23 cellular contexts compared by ENCODE assay signal in the genomic region with DNA sequence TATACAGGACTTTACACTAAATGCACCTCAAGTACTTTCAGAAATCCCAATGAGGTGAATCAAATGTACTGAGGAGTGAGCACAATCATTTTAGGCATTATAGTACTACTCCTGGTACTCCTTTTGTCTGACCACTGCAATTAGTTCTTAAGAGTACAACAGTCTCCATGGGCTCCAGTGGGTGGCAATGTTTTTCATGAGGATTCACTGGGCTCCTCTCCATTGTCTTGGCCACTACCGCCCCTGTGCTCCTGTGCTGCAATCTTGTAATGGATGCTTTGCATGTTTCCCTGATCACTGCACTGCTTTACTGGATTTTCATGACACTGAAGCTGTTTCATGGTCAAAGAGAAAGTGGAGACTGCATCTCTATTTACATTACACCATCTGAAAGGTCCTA.
DNase-seq lines count a peak whose midpoint lies in the region; ATAC-seq, FAIRE-seq and TF ChIP-seq lines count a peak whose summit lies in the region.
"Had no signal": no experiment of that assay in that cellular context is flagged by ENCODE, and none has a peak within 500 bp of the region (broad histone marks: within the 10 kb centered on the region; RNA-seq: fewer than 3 reads in every experiment).

No MANE protein-coding gene starts in this region.

- no peak overlapping the region for H3K9ac ChIP-seq in K562 (ENCODE audit: insufficient read depth in 1 of 2, low read depth in 2 of 2, low read length in 2 of 2)

- H3K9me3 Mint-ChIP-seq in activated T-cell treated with anti-CD3 and anti-CD28 coated beads, Interleukin-2, amount 50 U/mL, for 72 hours = peaks cover 0 to 6% of the 10 kb centered on the region in 2 donors
- H3K9me3 Mint-ChIP-seq in immature natural killer cell = peaks cover 2 to 31% (median 12%) of the 10 kb centered on the region in 6 donors
- H3K9me3 Mint-ChIP-seq: activated B cell treated with CpG ODN at 0.5 μM for 24 hours had no signal

- ATAC-seq in K562 (peak; percentile 63), GM21381 (IDR thresholded peaks at IDR 0.05; ENCODE audit: unreplicated experiment) (no peak), HG02642 (IDR thresholded peaks at IDR 0.05; ENCODE audit: poor library complexity, unreplicated experiment) (no peak)
- ATAC-seq in activated T-cell treated with anti-CD3 and anti-CD28 coated beads, Interleukin-2, amount 50 U/mL, for 72 hours (replicated peaks in 1 of 2) = no peak

- peak; percentile 32 for FAIRE-seq in D721Med (lab: Jason Lieb, UNC)
- no peak for FAIRE-seq in K562 (lab: Jason Lieb, UNC)
- FAIRE-seq: endothelial cell of umbilical vein, G401.6 had no signal

- TF ChIP-seq EP300 in K562 (IDR thresholded peaks at IDR 0.05; ENCODE audit: low read length) = no peak

- H3K36me3 ChIP-seq in K562 (ENCODE audit: control insufficient read depth, insufficient read depth, low read length) = no peaks in the 10 kb centered on the region
- H3K36me3 ChIP-seq: colonic mucosa, MG63, suprapubic skin had no signal

- H3K4me1 ChIP-seq in K562 (replicated peaks in 1 of 2; ENCODE audit: control insufficient read depth in 2 of 2, insufficient read depth in 2 of 2, low read length in 2 of 2) = no peaks in the 10 kb centered on the region
- H3K4me1 ChIP-seq: colonic mucosa, suprapubic skin had no signal

- no peak overlapping the region for H3K4me3 ChIP-seq in K562
- H3K4me3 ChIP-seq: colonic mucosa, MG63, skin epidermis, suprapubic skin had no signal

- H3K9me1 ChIP-seq in K562 (ENCODE audit: control insufficient read depth, insufficient read depth, low read length) = no peaks in the 10 kb centered on the region

- no peak for TF ChIP-seq POLR2A in K562 (conservative IDR thresholded peaks at IDR 0.05)

- H3K9me3 ChIP-seq in K562 (replicated peaks; ENCODE audit: control insufficient read depth, insufficient read depth, low read depth, low read length) = no peaks in the 10 kb centered on the region
- H3K9me3 ChIP-seq: colonic mucosa, MG63, suprapubic skin had no signal

- H3K27me3 ChIP-seq in K562 (ENCODE audit: control insufficient read depth in 2 of 2, insufficient read depth in 2 of 2, low read length in 2 of 2) = no peaks in the 10 kb centered on the region
- H3K27me3 ChIP-seq: colonic mucosa, MG63, suprapubic skin had no signal

- H3K79me2 ChIP-seq in K562 (ENCODE audit: control insufficient read depth, insufficient read depth, low read length) = no peaks in the 10 kb centered on the region

- H3K27me3 Mint-ChIP-seq in activated T-cell treated with anti-CD3 and anti-CD28 coated beads, Interleukin-2, amount 50 U/mL, for 72 hours (ENCODE audit: low read depth) = no peaks in the 10 kb centered on the region
- peaks cover 0 to 5% (median 0%) of the 10 kb centered on the region in 3 donors for H3K27me3 Mint-ChIP-seq in immature natural killer cell (ENCODE audit: low read depth in 3 of 3)
- H3K27me3 Mint-ChIP-seq: activated B cell treated with CpG ODN at 0.5 μM for 24 hours; activated CD4-positive, alpha-beta memory T cell treated with anti-CD3 and anti-CD28 coated beads, Interleukin-2, amount 10 ng/mL, durations not matched to agents 7 days and 5 days had no signal

- in situ Hi-C loops in K562 (cut with MboI) = no loop called here

- CTCF ChIA-PET in K562 (lab: Yijun Ruan, JAX; ENCODE audit: low intra/inter-chr PET ratio) = no interaction called here

- POLR2A ChIA-PET in K562 (lab: Yijun Ruan, JAX) = no interaction called here

- DNase-seq in D721Med (ENCODE audit: insufficient read length, low spot score) = no peak
- DNase-seq in HCEC 1CT = peak; percentile 5
- no peak for DNase-seq in K562 (ENCODE audit: extremely low read depth in 1 of 4, low spot score in 3 of 4)
- peak; percentile 13 for DNase-seq in medulla oblongata (ENCODE audit: extremely low spot score)
- DNase-seq in activated T-cell treated with anti-CD3 and anti-CD28 coated beads, Interleukin-2, amount 50 U/mL, for 72 hours = no peak
- DNase-seq in immature natural killer cell = no peak
- DNase-seq: activated B cell treated with CpG ODN at 0.5 μM for 24 hours; activated CD4-positive, alpha-beta memory T cell treated with anti-CD3 and anti-CD28 coated beads, Interleukin-2, amount 10 ng/mL, durations not matched to agents 7 days and 5 days; activated naive CD4-positive, alpha-beta T cell treated with anti-CD3 and anti-CD28 coated beads, Interleukin-2, amount 50 U/mL, for 16 hours; activated T-cell treated with anti-CD3 and anti-CD28 coated beads, Interleukin-2, amount 50 U/mL, for 1 hour; colonic mucosa; MG63; NCI-H1694 treated with DMSO at 0.1 percent for 48 hours; NCI-H345; posterior cingulate gyrus; SHP77 treated with DMSO at 0.1 percent for 48 hours; T-helper 2 cell had no signal

- TF ChIP-seq CTCF in D721Med (IDR thresholded peaks at IDR 0.05; ENCODE audit: insufficient read depth, missing control alignments) (no peak), K562 (IDR thresholded peaks at IDR 0.05 in 2 of 3, conservative IDR thresholded peaks at IDR 0.05 in 1 of 3; ENCODE audit: insufficient read depth in 2 of 3, low read depth in 1 of 3, low read length in 3 of 3) (no peak)

- no peaks in the 10 kb centered on the region for H3K36me3 Mint-ChIP-seq in activated T-cell treated with anti-CD3 and anti-CD28 coated beads, Interleukin-2, amount 50 U/mL, for 72 hours (ENCODE audit: insufficient read depth in 2 of 2)
- no peaks in the 10 kb centered on the region for H3K36me3 Mint-ChIP-seq in immature natural killer cell

- intact Hi-C loops in K562 (cut with micrococcal nuclease) = no loop called here

- no peak overlapping the region for H3K27ac Mint-ChIP-seq in activated T-cell treated with anti-CD3 and anti-CD28 coated beads, Interleukin-2, amount 50 U/mL, for 72 hours
- H3K27ac Mint-ChIP-seq in immature natural killer cell = no peak overlapping the region
- H3K27ac Mint-ChIP-seq: activated B cell treated with CpG ODN at 0.5 μM for 24 hours; activated CD4-positive, alpha-beta memory T cell treated with anti-CD3 and anti-CD28 coated beads, Interleukin-2, amount 10 ng/mL, durations not matched to agents 7 days and 5 days had no signal

- WGBS in K562 (ENCODE audit: insufficient coverage, low coverage, missing lambda C conversion rate) = 17% methylated on average over 1 of the region's 1 CpG

- no peak overlapping the region for H3K27ac ChIP-seq in K562 (ENCODE audit: extremely low read depth, low read depth, low read length)
- H3K27ac ChIP-seq: colonic mucosa, skin epidermis, suprapubic skin had no signal

- no peaks in the 10 kb centered on the region for H4K20me1 ChIP-seq in K562 (replicated peaks; ENCODE audit: control insufficient read depth, insufficient read depth, low read length)

- H3K4me2 ChIP-seq in K562 (ENCODE audit: insufficient read depth, low read length) = no peak overlapping the region

- no peak overlapping the region for H3K4me3 Mint-ChIP-seq in activated T-cell treated with anti-CD3 and anti-CD28 coated beads, Interleukin-2, amount 50 U/mL, for 72 hours
- H3K4me3 Mint-ChIP-seq in immature natural killer cell = no peak overlapping the region
- H3K4me3 Mint-ChIP-seq: activated B cell treated with CpG ODN at 0.5 μM for 24 hours; activated CD4-positive, alpha-beta memory T cell treated with anti-CD3 and anti-CD28 coated beads, Interleukin-2, amount 10 ng/mL, durations not matched to agents 7 days and 5 days had no signal

- no peak for TF ChIP-seq RAD21 in K562 (CRISPR knock-in tag; conservative IDR thresholded peaks at IDR 0.05 in 1 of 2, IDR thresholded peaks at IDR 0.05 in 1 of 2)

- no TSS peak for BruUV-seq in K562 (replicated peaks; lab: Mats Ljungman, UMichigan)

- H3K4me1 Mint-ChIP-seq in activated T-cell treated with anti-CD3 and anti-CD28 coated beads, Interleukin-2, amount 50 U/mL, for 72 hours (ENCODE audit: low read depth) = no peaks in the 10 kb centered on the region
- H3K4me1 Mint-ChIP-seq in immature natural killer cell = no peaks in the 10 kb centered on the region
- H3K4me1 Mint-ChIP-seq: activated B cell treated with CpG ODN at 0.5 μM for 24 hours; activated CD4-positive, alpha-beta memory T cell treated with anti-CD3 and anti-CD28 coated beads, Interleukin-2, amount 10 ng/mL, durations not matched to agents 7 days and 5 days had no signal

- H2AFZ ChIP-seq in K562 (ENCODE audit: low read depth, low read length) = no peak overlapping the region

TF ChIP-seq in K562, 482 proteins besides CTCF, POLR2A, EP300 and RAD21 (continues in another document):
- no peak for TF ChIP-seq PPARD (CRISPR knock-in tag; IDR thresholded peaks at IDR 0.05)
- no peak for TF ChIP-seq ZNF24 (IDR thresholded peaks at IDR 0.05)
- no peak for TF ChIP-seq L3MBTL2 (IDR thresholded peaks at IDR 0.05)
- TF ChIP-seq, protein P1, sequence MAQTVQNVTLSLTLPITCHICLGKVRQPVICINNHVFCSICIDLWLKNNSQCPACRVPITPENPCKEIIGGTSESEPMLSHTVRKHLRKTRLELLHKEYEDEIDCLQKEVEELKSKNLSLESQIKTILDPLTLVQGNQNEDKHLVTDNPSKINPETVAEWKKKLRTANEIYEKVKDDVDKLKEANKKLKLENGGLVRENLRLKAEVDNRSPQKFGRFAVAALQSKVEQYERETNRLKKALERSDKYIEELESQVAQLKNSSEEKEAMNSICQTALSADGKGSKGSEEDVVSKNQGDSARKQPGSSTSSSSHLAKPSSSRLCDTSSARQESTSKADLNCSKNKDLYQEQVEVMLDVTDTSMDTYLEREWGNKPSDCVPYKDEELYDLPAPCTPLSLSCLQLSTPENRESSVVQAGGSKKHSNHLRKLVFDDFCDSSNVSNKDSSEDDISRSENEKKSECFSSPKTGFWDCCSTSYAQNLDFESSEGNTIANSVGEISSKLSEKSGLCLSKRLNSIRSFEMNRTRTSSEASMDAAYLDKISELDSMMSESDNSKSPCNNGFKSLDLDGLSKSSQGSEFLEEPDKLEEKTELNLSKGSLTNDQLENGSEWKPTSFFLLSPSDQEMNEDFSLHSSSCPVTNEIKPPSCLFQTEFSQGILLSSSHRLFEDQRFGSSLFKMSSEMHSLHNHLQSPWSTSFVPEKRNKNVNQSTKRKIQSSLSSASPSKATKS (CRISPR knock-in tag; IDR thresholded peaks at IDR 0.05) = no peak
- no peak for TF ChIP-seq CEBPG (CRISPR knock-in tag; IDR thresholded peaks at IDR 0.05)
- TF ChIP-seq CEBPG (tag; conservative IDR thresholded peaks at IDR 0.05 in 1 of 2, IDR thresholded peaks at IDR 0.05 in 1 of 2) = no peak
- TF ChIP-seq KHSRP (IDR thresholded peaks at IDR 0.05) = no peak
- no peak for TF ChIP-seq DMBX1 (CRISPR knock-in tag; IDR thresholded peaks at IDR 0.05; ENCODE audit: borderline replicate concordance)
- TF ChIP-seq OTX1 (CRISPR knock-in tag; IDR thresholded peaks at IDR 0.05) = no peak
- TF ChIP-seq FUS (optimal IDR thresholded peaks at IDR 0.05; ENCODE audit: low read depth, low read length) = no peak

Comparison
In these comparisons a context has a peak if more than half of its experiments do, and no peak if none do; other contexts are left out.
1. DNase-seq: peak in HCEC 1CT (single experiment) and medulla oblongata (single experiment); none in D721Med (single experiment), K562 (0 of 4), activated T-cell treated with anti-CD3 and anti-CD28 coated beads, Interleukin-2, amount 50 U/mL, for 72 hours (0 of 2) and immature natural killer cell (0 of 3).